Comparison of ENCODE assay signal across 1 cellular context in the genomic region with DNA sequence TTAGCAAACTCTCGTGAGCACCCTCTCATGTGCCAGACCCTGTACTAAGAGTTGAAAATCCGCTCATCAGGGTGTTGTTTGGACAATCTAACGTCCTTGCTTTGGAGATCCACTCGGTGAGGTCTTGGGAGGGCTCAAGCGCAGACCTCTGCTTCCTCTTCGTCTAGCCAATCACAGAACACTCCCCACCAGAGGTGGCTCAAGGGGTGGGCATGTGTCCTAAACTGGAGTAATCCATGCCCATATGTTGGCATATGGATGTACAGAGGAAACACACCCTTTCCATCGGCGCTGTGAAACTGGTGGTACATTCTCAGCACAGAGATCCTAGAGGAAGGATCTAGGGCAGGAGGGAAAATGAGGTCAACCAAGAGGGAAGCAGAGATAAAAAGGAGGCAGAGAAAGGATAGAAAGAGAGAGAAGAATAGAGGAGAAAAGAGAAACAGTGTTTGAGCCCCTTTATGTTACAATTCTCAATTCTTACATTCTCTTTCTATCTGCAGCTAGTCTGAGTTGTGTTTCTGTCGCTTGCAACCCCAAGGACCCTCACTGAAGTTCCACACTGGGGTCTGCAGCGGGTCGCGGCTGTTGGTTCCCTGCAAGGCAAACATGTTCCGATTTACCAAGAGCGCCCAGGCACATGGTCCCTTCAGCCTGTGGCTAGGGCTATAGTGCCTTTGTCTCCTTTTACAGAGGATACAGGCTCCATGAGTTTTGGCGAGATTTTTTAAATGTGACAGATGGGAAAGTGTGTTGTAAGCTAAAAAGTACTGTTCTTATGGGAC.
TF ChIP-seq lines count a peak whose summit lies in the region.

No MANE protein-coding gene starts in this region.

TF ChIP-seq in K562, 482 proteins besides CTCF, POLR2A, EP300 and RAD21 (continued from another document):
- TF ChIP-seq, protein P1, sequence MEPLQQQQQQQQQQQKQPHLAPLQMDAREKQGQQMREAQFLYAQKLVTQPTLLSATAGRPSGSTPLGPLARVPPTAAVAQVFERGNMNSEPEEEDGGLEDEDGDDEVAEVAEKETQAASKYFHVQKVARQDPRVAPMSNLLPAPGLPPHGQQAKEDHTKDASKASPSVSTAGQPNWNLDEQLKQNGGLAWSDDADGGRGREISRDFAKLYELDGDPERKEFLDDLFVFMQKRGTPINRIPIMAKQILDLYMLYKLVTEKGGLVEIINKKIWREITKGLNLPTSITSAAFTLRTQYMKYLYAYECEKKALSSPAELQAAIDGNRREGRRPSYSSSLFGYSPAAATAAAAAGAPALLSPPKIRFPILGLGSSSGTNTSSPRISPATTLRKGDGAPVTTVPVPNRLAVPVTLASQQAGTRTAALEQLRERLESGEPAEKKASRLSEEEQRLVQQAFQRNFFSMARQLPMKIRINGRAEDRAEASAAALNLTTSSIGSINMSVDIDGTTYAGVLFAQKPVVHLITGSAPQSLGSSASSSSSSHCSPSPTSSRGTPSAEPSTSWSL (CRISPR knock-in tag; IDR thresholded peaks at IDR 0.05; ENCODE audit: borderline replicate concordance) = no peak
- TF ChIP-seq KDM4B (IDR thresholded peaks at IDR 0.05; ENCODE audit: borderline replicate concordance in 2 of 2, low read depth in 1 of 2) (no peak), FOXJ2 (tag; IDR thresholded peaks at IDR 0.05) (no peak), ZNF431 (CRISPR knock-in tag; IDR thresholded peaks at IDR 0.05) (no peak), HNRNPUL1 (IDR thresholded peaks at IDR 0.05; ENCODE audit: low read length) (no peak), ZNF232 (CRISPR knock-in tag; IDR thresholded peaks at IDR 0.05) (no peak)
- TF ChIP-seq, protein P2, sequence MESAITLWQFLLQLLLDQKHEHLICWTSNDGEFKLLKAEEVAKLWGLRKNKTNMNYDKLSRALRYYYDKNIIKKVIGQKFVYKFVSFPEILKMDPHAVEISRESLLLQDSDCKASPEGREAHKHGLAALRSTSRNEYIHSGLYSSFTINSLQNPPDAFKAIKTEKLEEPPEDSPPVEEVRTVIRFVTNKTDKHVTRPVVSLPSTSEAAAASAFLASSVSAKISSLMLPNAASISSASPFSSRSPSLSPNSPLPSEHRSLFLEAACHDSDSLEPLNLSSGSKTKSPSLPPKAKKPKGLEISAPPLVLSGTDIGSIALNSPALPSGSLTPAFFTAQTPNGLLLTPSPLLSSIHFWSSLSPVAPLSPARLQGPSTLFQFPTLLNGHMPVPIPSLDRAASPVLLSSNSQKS (CRISPR knock-in tag; IDR thresholded peaks at IDR 0.05) = no peak
